8 cellular contexts compared by ENCODE assay signal in genomic region chr1:241640149-241640866, GRCh38. TPM values are rescaled to one million over a fixed set of nuclear protein-coding genes. Genes with fewer than 3 reads are reported as not detected.
DNase-seq lines count a peak whose midpoint lies in the region; ATAC-seq and TF ChIP-seq lines count a peak whose summit lies in the region.

Gene CHML (minus strand): TSS chr1:241640369. CDS start chr1:241635766, 4,603 bp downstream.
Gene OPN3 (minus strand): TSS chr1:241640369. CDS start chr1:241640254, 115 bp downstream.

- peak; percentile 91 for ATAC-seq in RWPE2 (ENCODE audit: low read depth)
- peak; percentile 97 for ATAC-seq in stimulated activated naive CD8-positive, alpha-beta T cell treated with anti-CD3 and anti-CD28 coated beads, Interleukin-15, amount 100 ng/mL, for 72 hours

- H3K9me2 ChIP-seq in neural cell (ENCODE audit: insufficient read depth, low read length): no peaks in the 10 kb centered on the region

- peaks cover 16% of the 10 kb centered on the region for H3K36me3 ChIP-seq in RWPE2 (ENCODE audit: low read depth)
- H3K36me3 ChIP-seq in neural cell (ENCODE audit: insufficient read depth, low read length): peaks cover 3% of the 10 kb centered on the region

- H3K4me2 ChIP-seq in neural cell (ENCODE audit: low read length): peak within 1 kb of the TSS; percentile 81

- H3K9ac ChIP-seq in neural cell (ENCODE audit: low read length): peak within 1 kb of the TSS; percentile 69

- H3K4me1 Mint-ChIP-seq in stimulated activated naive CD8-positive, alpha-beta T cell treated with anti-CD3 and anti-CD28 coated beads, Interleukin-15, amount 100 ng/mL, for 72 hours: peaks cover 52% of the 10 kb centered on the region

- TF ChIP-seq CTCF in LNCaP clone FGC (IDR thresholded peaks at IDR 0.05; ENCODE audit: control insufficient read depth, extremely low read depth, insufficient read depth) (no peak), RWPE2 (IDR thresholded peaks at IDR 0.05; ENCODE audit: poor library complexity, severe bottlenecking) (no peak), neural cell (IDR thresholded peaks at IDR 0.05; ENCODE audit: poor library complexity, severe bottlenecking) (no peak)

- H3K79me2 ChIP-seq in neural cell (replicated peaks; ENCODE audit: insufficient read depth, low read length): peaks cover 18% of the 10 kb centered on the region

- H3K27ac ChIP-seq in RWPE2 (ENCODE audit: poor library complexity, severe bottlenecking): peak within 1 kb of the TSS; percentile 61
- H3K27ac ChIP-seq in neural cell (ENCODE audit: low read length): peak within 1 kb of the TSS; percentile 4

- H2AFZ ChIP-seq in neural cell (ENCODE audit: low read depth, low read length): peak within 1 kb of the TSS; percentile 41

- no peak for TF ChIP-seq EP300 in neural cell (conservative IDR thresholded peaks at IDR 0.05; ENCODE audit: poor library complexity, severe bottlenecking)

- peaks cover 24% of the 10 kb centered on the region for H3K4me1 ChIP-seq in RWPE2 (ENCODE audit: insufficient read depth, poor library complexity, severe bottlenecking)

- no peaks in the 10 kb centered on the region for H3K9me3 ChIP-seq in RWPE2 (ENCODE audit: severe bottlenecking)
- H3K9me3 ChIP-seq in neural cell (ENCODE audit: low read length): no peaks in the 10 kb centered on the region

- H3K27me3 ChIP-seq in RWPE2 (ENCODE audit: insufficient read depth, poor library complexity, severe bottlenecking): no peaks in the 10 kb centered on the region
- H3K27me3 ChIP-seq in neural cell (ENCODE audit: insufficient read depth, low read depth, low read length): no peaks in the 10 kb centered on the region

- peak within 1 kb of the TSS; percentile 81 to 89 for H3K4me3 Mint-ChIP-seq in stimulated activated naive CD8-positive, alpha-beta T cell treated with anti-CD3 and anti-CD28 coated beads, Interleukin-15, amount 100 ng/mL, for 72 hours

- peak; percentile 14 for TF ChIP-seq RAD21 in neural cell (conservative IDR thresholded peaks at IDR 0.05)

- no peaks in the 10 kb centered on the region for H3F3A ChIP-seq in neural cell (ENCODE audit: insufficient read depth, low read length, poor library complexity, severe bottlenecking)

- H3K9me3 Mint-ChIP-seq in stimulated activated naive CD8-positive, alpha-beta T cell treated with anti-CD3 and anti-CD28 coated beads, Interleukin-15, amount 100 ng/mL, for 72 hours: peaks cover 11 to 19% of the 10 kb centered on the region in 2 donors

- no peaks in the 10 kb centered on the region for H3K27me3 Mint-ChIP-seq in stimulated activated naive CD8-positive, alpha-beta T cell treated with anti-CD3 and anti-CD28 coated beads, Interleukin-15, amount 100 ng/mL, for 72 hours

- peak within 1 kb of the TSS; percentile 91 to 93 for H3K27ac Mint-ChIP-seq in stimulated activated naive CD8-positive, alpha-beta T cell treated with anti-CD3 and anti-CD28 coated beads, Interleukin-15, amount 100 ng/mL, for 72 hours

- H4K20me1 ChIP-seq in neural cell (ENCODE audit: insufficient read depth): no peaks in the 10 kb centered on the region

- DNase-seq in EH (ENCODE audit: low read depth) (peak; percentile 89), GOT3 (lab: John Stamatoyannopoulos, UW) (peak; percentile 80), LNCaP clone FGC (ENCODE audit: low read depth) (peak; percentile 32), RWPE2 (ENCODE audit: low spot score) (peak; percentile 83), fibroblast of the conjunctiva (ENCODE audit: low read depth) (peak; percentile 77)
- DNase-seq in activated effector memory CD4-positive, alpha-beta T cell treated with Interleukin-2 at 50 U/mL for 16 hours: peak; percentile 90
- DNase-seq in stimulated activated naive CD8-positive, alpha-beta T cell treated with anti-CD3 and anti-CD28 coated beads, Interleukin-15, amount 100 ng/mL, for 72 hours: peak; percentile 90 to 92

- H3K4me3 ChIP-seq in LNCaP clone FGC (ENCODE audit: low read depth, low read length): peak within 1 kb of the TSS; percentile 83
- H3K4me3 ChIP-seq in RWPE2 (ENCODE audit: severe bottlenecking): peak within 1 kb of the TSS; percentile 94
- peak within 1 kb of the TSS; percentile 84 for H3K4me3 ChIP-seq in neural cell (ENCODE audit: low read length)

TF ChIP-seq in neural cell, 6 proteins besides CTCF, POLR2A, EP300 and RAD21:
- no peak for TF ChIP-seq TAF1 (IDR thresholded peaks at IDR 0.05; ENCODE audit: low read depth)
- no peak for TF ChIP-seq SMC3 (conservative IDR thresholded peaks at IDR 0.05; ENCODE audit: poor library complexity)
- no peak for TF ChIP-seq POLR2AphosphoS5 (IDR thresholded peaks at IDR 0.05)
- TF ChIP-seq REST (IDR thresholded peaks at IDR 0.05; ENCODE audit: borderline replicate concordance): no peak

RNA-seq across cellular contexts. Expression of gene CHML, which starts in this region (rescaled TPM):
- 17.3 and 18.5 TPM in 2 replicates for polyA plus RNA-seq in neural cell
- 43.1 and 47.9 TPM in 2 replicates for polyA minus RNA-seq in neural cell

RNA-seq across cellular contexts. Expression of gene OPN3, which starts in this region (rescaled TPM):
- polyA plus RNA-seq in neural cell: 0.54 and 2.7 TPM in 2 replicates
- 2.0 and 3.4 TPM in 2 replicates for polyA minus RNA-seq in neural cell

Comparison
In these comparisons a context has a peak if more than half of its experiments do, and no peak if none do; other contexts are left out.
1. Peak in every context shown above with its lines: DNase-seq, ATAC-seq, H3K4me3 ChIP-seq and H3K27ac ChIP-seq.
2. DNase-seq: peak in every context shown above with its lines; median percentile 91 in stimulated activated naive CD8-positive, alpha-beta T cell treated with anti-CD3 and anti-CD28 coated beads, Interleukin-15, amount 100 ng/mL, for 72 hours; 90 in activated effector memory CD4-positive, alpha-beta T cell treated with Interleukin-2 at 50 U/mL for 16 hours; 89 in EH; 83 in RWPE2; 80 in GOT3; 77 in fibroblast of the conjunctiva; 32 in LNCaP clone FGC.